Comparison of ENCODE assay signal across 8 cellular contexts in genomic region chr6:27237089-27237723, GRCh38. TPM values are rescaled to one million over a fixed set of nuclear protein-coding genes. Genes with fewer than 3 reads are reported as not detected.
DNase-seq lines count a peak whose midpoint lies in the region; ATAC-seq, FAIRE-seq and TF ChIP-seq lines count a peak whose summit lies in the region.

No MANE protein-coding gene starts in this region.

- H3K27ac ChIP-seq in GM23338 (ENCODE audit: low read depth) (no peak overlapping the region), RWPE1 (no peak overlapping the region), SJCRH30 (no peak overlapping the region)

- no peaks in the 10 kb centered on the region for H3K36me3 Mint-ChIP-seq in GM23338 (ENCODE audit: low read depth)

- no peaks in the 10 kb centered on the region for H3K9me2 ChIP-seq in GM23338 (ENCODE audit: insufficient read depth)

- DNase-seq in GM23338 (ENCODE audit: low spot score) (peak; percentile 83), RKO (ENCODE audit: low spot score) (peak; percentile 85), bronchial epithelial cell (ENCODE audit: low read depth) (peak; percentile 74), retinal pigment epithelial cell (ENCODE audit: low read depth) (no peak), T1000 (lab: John Stamatoyannopoulos, UW) (no peak), RWPE1 (ENCODE audit: low spot score) (no peak), SJCRH30 (no peak)

- no peak for TF ChIP-seq CTCF in GM23338 (conservative IDR thresholded peaks at IDR 0.05; ENCODE audit: low read depth in 2 of 2)
- TF ChIP-seq CTCF in bronchial epithelial cell (IDR thresholded peaks at IDR 0.05; ENCODE audit: insufficient read depth, low read length, severe bottlenecking), result no peak
- TF ChIP-seq CTCF in retinal pigment epithelial cell (conservative IDR thresholded peaks at IDR 0.05; ENCODE audit: low read depth, low read length), result no peak
- TF ChIP-seq CTCF in RWPE1 (conservative IDR thresholded peaks at IDR 0.05; ENCODE audit: low read depth), result no peak

- no peak for FAIRE-seq in bronchial epithelial cell (lab: Jason Lieb, UNC)

- no peak overlapping the region for H2AFZ ChIP-seq in GM23338

- H3F3A ChIP-seq in GM23338 (replicated peaks; ENCODE audit: low read depth), result peaks cover 6% of the 10 kb centered on the region; the same call in 1 of the 2 replicates

- peaks cover 10% of the 10 kb centered on the region; the same call in 2 of the 3 replicates for H3K9me3 Mint-ChIP-seq in GM23338

- ATAC-seq in GM23338 (peak; percentile 81), HG03139 (IDR thresholded peaks at IDR 0.05; ENCODE audit: unreplicated experiment) (no peak)

- H4K20me1 ChIP-seq in GM23338 (replicated peaks; ENCODE audit: insufficient read depth), result no peaks in the 10 kb centered on the region

- H3K4me3 Mint-ChIP-seq in GM23338, result peak overlapping the region; percentile 85

- CTCF ChIA-PET in RWPE1 (lab: Yijun Ruan, JAX), result no interaction called here

- H3K27me3 Mint-ChIP-seq in GM23338 (ENCODE audit: insufficient read depth, low read depth, poor library complexity), result peaks cover 31% of the 10 kb centered on the region

- H3K4me2 ChIP-seq in GM23338, result peak overlapping the region; percentile 84

- no peak overlapping the region for H3K27ac Mint-ChIP-seq in GM23338

- no peaks in the 10 kb centered on the region for H3K79me2 ChIP-seq in GM23338 (replicated peaks; ENCODE audit: insufficient read depth)

- H3K4me1 ChIP-seq in GM23338 (ENCODE audit: insufficient read depth) (peaks cover 9% of the 10 kb centered on the region; the same call in 1 of the 2 replicates), SJCRH30 (no peaks in the 10 kb centered on the region)

- POLR2A ChIA-PET in RWPE1 (lab: Yijun Ruan, JAX; ENCODE audit: low non-redundant PET), result no interaction called here

- H3K27me3 ChIP-seq in GM23338 (ENCODE audit: insufficient read depth) (peaks cover 23% of the 10 kb centered on the region), bronchial epithelial cell (ENCODE audit: control insufficient read depth, insufficient read depth, low read length) (no peaks in the 10 kb centered on the region), SJCRH30 (no peaks in the 10 kb centered on the region)

- no peaks in the 10 kb centered on the region for H3K9me3 ChIP-seq in SJCRH30 (replicated peaks)

- peaks cover 15% of the 10 kb centered on the region; the same call in 2 of the 3 replicates for H3K4me1 Mint-ChIP-seq in GM23338

- H3K4me3 ChIP-seq in GM23338 (peak overlapping the region; percentile 75), bronchial epithelial cell (ENCODE audit: low read depth, low read length) (no peak overlapping the region), retinal pigment epithelial cell (ENCODE audit: low read length) (peak overlapping the region; percentile 28), SJCRH30 (no peak overlapping the region)

- no peaks in the 10 kb centered on the region for H3K36me3 ChIP-seq in GM23338 (ENCODE audit: insufficient read depth)
- no peaks in the 10 kb centered on the region for H3K36me3 ChIP-seq in bronchial epithelial cell (ENCODE audit: control insufficient read depth, insufficient read depth, low read length)
- H3K36me3 ChIP-seq in SJCRH30, result no peaks in the 10 kb centered on the region

TF ChIP-seq in GM23338, 12 proteins besides CTCF, POLR2A, EP300 and RAD21:
- TF ChIP-seq, protein P1, sequence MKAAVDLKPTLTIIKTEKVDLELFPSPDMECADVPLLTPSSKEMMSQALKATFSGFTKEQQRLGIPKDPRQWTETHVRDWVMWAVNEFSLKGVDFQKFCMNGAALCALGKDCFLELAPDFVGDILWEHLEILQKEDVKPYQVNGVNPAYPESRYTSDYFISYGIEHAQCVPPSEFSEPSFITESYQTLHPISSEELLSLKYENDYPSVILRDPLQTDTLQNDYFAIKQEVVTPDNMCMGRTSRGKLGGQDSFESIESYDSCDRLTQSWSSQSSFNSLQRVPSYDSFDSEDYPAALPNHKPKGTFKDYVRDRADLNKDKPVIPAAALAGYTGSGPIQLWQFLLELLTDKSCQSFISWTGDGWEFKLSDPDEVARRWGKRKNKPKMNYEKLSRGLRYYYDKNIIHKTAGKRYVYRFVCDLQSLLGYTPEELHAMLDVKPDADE (IDR thresholded peaks at IDR 0.05), result 0 out of 2 replicates have a peak, but pooled peaks have one; percentile 44
- TF ChIP-seq CREB1 (CRISPR knock-in tag; IDR thresholded peaks at IDR 0.05; ENCODE audit: low read depth) (0 out of 2 replicates have a peak, but pooled peaks have one; percentile 34), ZNF114 (CRISPR knock-in tag; IDR thresholded peaks at IDR 0.05) (no peak), STAT1 (IDR thresholded peaks at IDR 0.05; ENCODE audit: unreplicated experiment) (no peak)
TF ChIP-seq in GM23338: peak in this region for 2.

RNA-seq across cellular contexts. Expression of gene PRSS16, which starts 10.3 kb away (rescaled TPM):
- 11.8 and 13.8 TPM in 2 replicates for total RNA-seq in GM23338 (2014; rRNA removed; shearing (Covaris generic))
- 8.7 and 13.8 TPM in 2 replicates for polyA plus RNA-seq in GM23338 (2016; fragmentation: Nextera tagmentation; extraction: Ambion mirVana)
- 4.5 and 15.1 TPM in 2 replicates for total RNA-seq in bronchial epithelial cell
- total RNA-seq in SJCRH30 (2014; rRNA removed; shearing (Covaris generic)), result not detected in 2 replicates

Comparison
In these comparisons a context has a peak if more than half of its experiments do, and no peak if none do; other contexts are left out.
1. DNase-seq: peak in GM23338 (single experiment), RKO (single experiment) and bronchial epithelial cell (single experiment); none in retinal pigment epithelial cell (single experiment), T1000 (single experiment), RWPE1 (single experiment) and SJCRH30 (0 of 2).
2. H3K4me3 ChIP-seq: peak in GM23338 (single experiment) and retinal pigment epithelial cell (single experiment); none in bronchial epithelial cell (single experiment) and SJCRH30 (single experiment).